12 cellular contexts compared by ENCODE assay signal in genomic region chr7:80498481-80499349, GRCh38. TPM values are rescaled to one million over a fixed set of nuclear protein-coding genes. Genes with fewer than 3 reads are reported as not detected.
DNase-seq lines count a peak whose midpoint lies in the region; ATAC-seq and TF ChIP-seq lines count a peak whose summit lies in the region.
"Had no signal": no experiment of that assay in that cellular context is flagged by ENCODE, and none has a peak within 500 bp of the region (broad histone marks: within the 10 kb centered on the region; RNA-seq: fewer than 3 reads in every experiment).

No MANE protein-coding gene starts in this region.

- H3K4me3 ChIP-seq in BLaER1 (no peak overlapping the region), SJSA1 (no peak overlapping the region)

- no peak overlapping the region for H3K9ac ChIP-seq in BLaER1

- DNase-seq in SJSA1 (ENCODE audit: low read depth in 1 of 2, low spot score in 2 of 2) = no peak
- peak; percentile 19 for DNase-seq in fibroblast of peridontal ligament (ENCODE audit: extremely low read depth)
- no peak for DNase-seq in mesothelial cell of epicardium (ENCODE audit: low spot score in 2 of 2, unreplicated experiment in 2 of 2)
- no peak for DNase-seq in activated CD4-positive, alpha-beta T cell treated with anti-CD3 and anti-CD28 coated beads for 4 hours
- DNase-seq in activated CD4-positive, alpha-beta T cell treated with anti-CD3 and anti-CD28 coated beads for 48 hours = no peak
- no peak for DNase-seq in activated naive CD4-positive, alpha-beta T cell treated with anti-CD3 and anti-CD28 coated beads, Interleukin-2, amount 10 ng/mL, durations not matched to agents 7 days and 5 days
- DNase-seq: activated CD4-positive, alpha-beta T cell treated with anti-CD3 and anti-CD28 coated beads, Interleukin-2, amount 10 ng/mL, durations not matched to agents 7 days and 5 days; NCI-H1436 had no signal

- H3K9me3 Mint-ChIP-seq in mesothelial cell of epicardium = peaks cover 9% of the 10 kb centered on the region
- no peaks in the 10 kb centered on the region for H3K9me3 Mint-ChIP-seq in activated naive CD4-positive, alpha-beta T cell treated with anti-CD3 and anti-CD28 coated beads, Interleukin-2, amount 10 ng/mL, durations not matched to agents 7 days and 5 days
- H3K9me3 Mint-ChIP-seq: activated CD4-positive, alpha-beta T cell treated with anti-CD3 and anti-CD28 coated beads, Interleukin-2, amount 10 ng/mL, durations not matched to agents 7 days and 5 days; activated naive CD4-positive, alpha-beta T cell treated with anti-CD3 and anti-CD28 coated beads, Interleukin-2, amount 50 U/mL, for 24 hours had no signal

- H3K9me3 ChIP-seq in BLaER1 (no peaks in the 10 kb centered on the region), SJSA1 (replicated peaks) (no peaks in the 10 kb centered on the region)

- peak overlapping the region; percentile 77 for H3K27ac Mint-ChIP-seq in mesothelial cell of epicardium
- H3K27ac Mint-ChIP-seq in activated naive CD4-positive, alpha-beta T cell treated with anti-CD3 and anti-CD28 coated beads, Interleukin-2, amount 10 ng/mL, durations not matched to agents 7 days and 5 days = no peak overlapping the region
- H3K27ac Mint-ChIP-seq: activated CD4-positive, alpha-beta T cell treated with anti-CD3 and anti-CD28 coated beads, Interleukin-2, amount 10 ng/mL, durations not matched to agents 7 days and 5 days; activated naive CD4-positive, alpha-beta T cell treated with anti-CD3 and anti-CD28 coated beads, Interleukin-2, amount 50 U/mL, for 24 hours had no signal

- H4K20me1 ChIP-seq in BLaER1 = no peaks in the 10 kb centered on the region

- peaks cover 14% of the 10 kb centered on the region for H3K4me1 ChIP-seq in BLaER1
- peaks cover 20% of the 10 kb centered on the region for H3K4me1 ChIP-seq in SJSA1 (replicated peaks)

- H3K4me1 Mint-ChIP-seq in mesothelial cell of epicardium = peaks cover 13% of the 10 kb centered on the region
- H3K4me1 Mint-ChIP-seq in activated naive CD4-positive, alpha-beta T cell treated with anti-CD3 and anti-CD28 coated beads, Interleukin-2, amount 10 ng/mL, durations not matched to agents 7 days and 5 days = no peaks in the 10 kb centered on the region
- H3K4me1 Mint-ChIP-seq: activated CD4-positive, alpha-beta T cell treated with anti-CD3 and anti-CD28 coated beads, Interleukin-2, amount 10 ng/mL, durations not matched to agents 7 days and 5 days; activated naive CD4-positive, alpha-beta T cell treated with anti-CD3 and anti-CD28 coated beads, Interleukin-2, amount 50 U/mL, for 24 hours had no signal

- H3K27me3 ChIP-seq in BLaER1 (no peaks in the 10 kb centered on the region), SJSA1 (replicated peaks) (no peaks in the 10 kb centered on the region)

- H3K36me3 Mint-ChIP-seq in mesothelial cell of epicardium = no peaks in the 10 kb centered on the region
- H3K36me3 Mint-ChIP-seq in activated naive CD4-positive, alpha-beta T cell treated with anti-CD3 and anti-CD28 coated beads, Interleukin-2, amount 10 ng/mL, durations not matched to agents 7 days and 5 days = no peaks in the 10 kb centered on the region
- H3K36me3 Mint-ChIP-seq: activated naive CD4-positive, alpha-beta T cell treated with anti-CD3 and anti-CD28 coated beads, Interleukin-2, amount 50 U/mL, for 24 hours had no signal

- TF ChIP-seq CTCF in mesothelial cell of epicardium (IDR thresholded peaks at IDR 0.05; ENCODE audit: unreplicated experiment) = no peak

- H3K36me3 ChIP-seq in BLaER1 (no peaks in the 10 kb centered on the region), SJSA1 (no peaks in the 10 kb centered on the region)

- no peak for ATAC-seq in HG02610 (IDR thresholded peaks at IDR 0.05; ENCODE audit: unreplicated experiment)
- ATAC-seq: left lobe of liver had no signal

- H3K27ac ChIP-seq in BLaER1 (no peak overlapping the region), SJSA1 (peak overlapping the region; percentile 66)

- no peak overlapping the region for H3K4me3 Mint-ChIP-seq in mesothelial cell of epicardium
- no peak overlapping the region for H3K4me3 Mint-ChIP-seq in activated naive CD4-positive, alpha-beta T cell treated with anti-CD3 and anti-CD28 coated beads, Interleukin-2, amount 10 ng/mL, durations not matched to agents 7 days and 5 days
- H3K4me3 Mint-ChIP-seq: activated CD4-positive, alpha-beta T cell treated with anti-CD3 and anti-CD28 coated beads, Interleukin-2, amount 10 ng/mL, durations not matched to agents 7 days and 5 days; activated naive CD4-positive, alpha-beta T cell treated with anti-CD3 and anti-CD28 coated beads, Interleukin-2, amount 50 U/mL, for 24 hours had no signal

- CTCF ChIA-PET in activated naive CD4-positive, alpha-beta T cell treated with anti-CD3 and anti-CD28 coated beads, Interleukin-2, amount 10 ng/mL, durations not matched to agents 7 days and 5 days (lab: Charles Lee) = no interaction called here

- no peaks in the 10 kb centered on the region for H3K27me3 Mint-ChIP-seq in mesothelial cell of epicardium (ENCODE audit: low read depth)
- H3K27me3 Mint-ChIP-seq in activated naive CD4-positive, alpha-beta T cell treated with anti-CD3 and anti-CD28 coated beads, Interleukin-2, amount 10 ng/mL, durations not matched to agents 7 days and 5 days = no peaks in the 10 kb centered on the region
- H3K27me3 Mint-ChIP-seq: activated CD4-positive, alpha-beta T cell treated with anti-CD3 and anti-CD28 coated beads, Interleukin-2, amount 10 ng/mL, durations not matched to agents 7 days and 5 days had no signal

- peak overlapping the region; percentile 53 for H3K4me2 ChIP-seq in BLaER1

RNA-seq across cellular contexts. Expression of gene GNAT3, which starts 13.1 kb away (rescaled TPM):
- total RNA-seq in SJSA1 (2014; rRNA removed; shearing (Covaris generic)) = not detected in 2 replicates
- not detected in 3 replicates for total RNA-seq in mesothelial cell of epicardium
- total RNA-seq: activated CD4-positive, alpha-beta T cell treated with anti-CD3 and anti-CD28 coated beads, Interleukin-2, amount 10 ng/mL, durations not matched to agents 7 days and 5 days; left lobe of liver had no signal
